Comparison of ENCODE assay signal across 13 cellular contexts in genomic region chr17:40306395-40306794, GRCh38. TPM values are rescaled to one million over a fixed set of nuclear protein-coding genes. Genes with fewer than 3 reads are reported as not detected.
DNase-seq lines count a peak whose midpoint lies in the region; ATAC-seq, FAIRE-seq and TF ChIP-seq lines count a peak whose summit lies in the region.
"Had no signal": no experiment of that assay in that cellular context is flagged by ENCODE, and none has a peak within 500 bp of the region (broad histone marks: within the 10 kb centered on the region; RNA-seq: fewer than 3 reads in every experiment).

No MANE protein-coding gene starts in this region.

- ATAC-seq in activated naive CD4-positive, alpha-beta T cell treated with anti-CD3 and anti-CD28 coated beads, Interleukin-2, amount 50 U/mL, for 72 hours = no peak
- no peak for ATAC-seq in activated CD8-positive, alpha-beta T cell treated with anti-CD3 and anti-CD28 coated beads, Interleukin-2, amount 10 ng/mL, durations not matched to agents 7 days and 5 days
- no peak for ATAC-seq in HG02870 (IDR thresholded peaks at IDR 0.05; ENCODE audit: unreplicated experiment)
- ATAC-seq: gastrocnemius medialis had no signal

- H3K4me1 ChIP-seq in kidney (ENCODE audit: control insufficient read depth in 1 of 2, insufficient read depth in 1 of 2, low read depth in 1 of 2, low read length in 2 of 2) = peaks cover 52 to 57% of the 10 kb centered on the region in 2 donors
- H3K4me1 ChIP-seq in tibial nerve = peaks cover 0 to 79% (median 63%) of the 10 kb centered on the region in 4 donors

- TF ChIP-seq CTCF in WERI-Rb-1 (IDR thresholded peaks at IDR 0.05; ENCODE audit: low read depth, low read length) (no peak), kidney (IDR thresholded peaks at IDR 0.05; ENCODE audit: borderline replicate concordance, extremely low read depth, insufficient read depth) (no peak), tibial nerve (IDR thresholded peaks at IDR 0.05) (no peak)

- peaks cover 21% of the 10 kb centered on the region for H3K4me1 Mint-ChIP-seq in activated naive CD4-positive, alpha-beta T cell treated with anti-CD3 and anti-CD28 coated beads, Interleukin-2, amount 10 ng/mL, durations not matched to agents 7 days and 5 days
- H3K4me1 Mint-ChIP-seq in activated CD8-positive, alpha-beta T cell treated with anti-CD3 and anti-CD28 coated beads, Interleukin-2, amount 10 ng/mL, durations not matched to agents 7 days and 5 days (ENCODE audit: low read depth) = peaks cover 18% of the 10 kb centered on the region

- H3K27me3 Mint-ChIP-seq in activated naive CD4-positive, alpha-beta T cell treated with anti-CD3 and anti-CD28 coated beads, Interleukin-2, amount 10 ng/mL, durations not matched to agents 7 days and 5 days = no peaks in the 10 kb centered on the region
- no peaks in the 10 kb centered on the region for H3K27me3 Mint-ChIP-seq in activated CD8-positive, alpha-beta T cell treated with anti-CD3 and anti-CD28 coated beads, Interleukin-2, amount 10 ng/mL, durations not matched to agents 7 days and 5 days (ENCODE audit: low read depth)

- H3K27ac ChIP-seq in WERI-Rb-1 = peak overlapping the region; percentile 78
- H3K27ac ChIP-seq in kidney (ENCODE audit: low read depth in 2 of 2, low read length in 2 of 2) = peak overlapping the region; percentile 58 to 66
- peak overlapping the region; percentile 37 to 94 (median 72) for H3K27ac ChIP-seq in tibial nerve

- peaks cover 38% of the 10 kb centered on the region for H3K36me3 ChIP-seq in WERI-Rb-1
- no peaks in the 10 kb centered on the region for H3K36me3 ChIP-seq in kidney (ENCODE audit: control insufficient read depth in 1 of 2, insufficient read depth in 2 of 2, low read length in 2 of 2)
- no peaks in the 10 kb centered on the region for H3K36me3 ChIP-seq in tibial nerve
- H3K36me3 ChIP-seq: gastrocnemius medialis had no signal

- TF ChIP-seq EP300 in tibial nerve (IDR thresholded peaks at IDR 0.05) = no peak

- H3K4me3 ChIP-seq in WERI-Rb-1 (ENCODE audit: low read depth, low read length) (no peak overlapping the region), kidney (ENCODE audit: low read length in 2 of 2) (no peak overlapping the region), tibial nerve (no peak overlapping the region)
- H3K4me3 ChIP-seq: gastrocnemius medialis had no signal

- TF ChIP-seq POLR2A in tibial nerve (IDR thresholded peaks at IDR 0.05) = no peak

- H3K9me3 ChIP-seq in WERI-Rb-1 (ENCODE audit: severe bottlenecking) = no peaks in the 10 kb centered on the region
- H3K9me3 ChIP-seq in kidney (ENCODE audit: control insufficient read depth in 1 of 2, low read length in 2 of 2) = no peaks in the 10 kb centered on the region
- H3K9me3 ChIP-seq in tibial nerve = no peaks in the 10 kb centered on the region
- H3K9me3 ChIP-seq: gastrocnemius medialis had no signal

- CTCF ChIA-PET in activated naive CD4-positive, alpha-beta T cell treated with anti-CD3 and anti-CD28 coated beads, Interleukin-2, amount 10 ng/mL, durations not matched to agents 7 days and 5 days (lab: Charles Lee) = interaction anchor here (1.1 to 17.3 kb wide), 5 partner anchors 11 to 51 kb away, joined by 4 to 370 read pairs (median 6); partner anchors contain the start of gene GJD3
- CTCF ChIA-PET in activated CD8-positive, alpha-beta T cell treated with anti-CD3 and anti-CD28 coated beads, Interleukin-2, amount 10 ng/mL, durations not matched to agents 7 days and 5 days (lab: Charles Lee) = interaction anchor here (1.0 to 13.1 kb wide), 13 partner anchors 10 to 253 kb away, joined by 3 to 304 read pairs (median 5); no protein-coding TSS in a partner anchor

- peak overlapping the region; percentile 21 to 37 for H3K9ac ChIP-seq in kidney (ENCODE audit: low read length in 2 of 2)

- H3K9me3 Mint-ChIP-seq in activated naive CD4-positive, alpha-beta T cell treated with anti-CD3 and anti-CD28 coated beads, Interleukin-2, amount 10 ng/mL, durations not matched to agents 7 days and 5 days = no peaks in the 10 kb centered on the region
- H3K9me3 Mint-ChIP-seq in activated naive CD4-positive, alpha-beta T cell treated with anti-CD3 and anti-CD28 coated beads, Interleukin-2, amount 50 U/mL, for 72 hours = no peaks in the 10 kb centered on the region
- no peaks in the 10 kb centered on the region for H3K9me3 Mint-ChIP-seq in activated CD8-positive, alpha-beta T cell treated with anti-CD3 and anti-CD28 coated beads, Interleukin-2, amount 10 ng/mL, durations not matched to agents 7 days and 5 days (ENCODE audit: insufficient read depth)
- H3K9me3 Mint-ChIP-seq: activated T-helper 2 cell treated with anti-CD3 and anti-CD28 coated beads, Interferon-gamma antibody, Interleukin-2, Interleukin-4, amounts not matched to agents 10 μg/mL and 5 μg/mL and 100 μg/mL, durations not matched to agents 14 hours and 24 hours and 36 hours had no signal

- H3K36me3 Mint-ChIP-seq in activated naive CD4-positive, alpha-beta T cell treated with anti-CD3 and anti-CD28 coated beads, Interleukin-2, amount 10 ng/mL, durations not matched to agents 7 days and 5 days = peaks cover 23% of the 10 kb centered on the region
- H3K36me3 Mint-ChIP-seq in activated naive CD4-positive, alpha-beta T cell treated with anti-CD3 and anti-CD28 coated beads, Interleukin-2, amount 50 U/mL, for 72 hours = peaks cover 10 to 18% of the 10 kb centered on the region in 2 donors
- peaks cover 32% of the 10 kb centered on the region for H3K36me3 Mint-ChIP-seq in activated CD8-positive, alpha-beta T cell treated with anti-CD3 and anti-CD28 coated beads, Interleukin-2, amount 10 ng/mL, durations not matched to agents 7 days and 5 days (ENCODE audit: low read depth)

- no peak for FAIRE-seq in kidney (lab: Jason Lieb, UNC)

- intact Hi-C loops in kidney (cut with DNase I) = loop anchor here (5.0 kb wide), 1 partner anchor 46 kb away; no protein-coding TSS in a partner anchor

- H3K27me3 ChIP-seq in WERI-Rb-1 (ENCODE audit: insufficient read depth, low read depth, severe bottlenecking) (no peaks in the 10 kb centered on the region), tibial nerve (no peaks in the 10 kb centered on the region)
- H3K27me3 ChIP-seq: gastrocnemius medialis had no signal

- 45 to 52% methylated on average over 2 of the region's 2 CpGs for WGBS in tibial nerve, 2 donors

- POLR2A ChIA-PET in activated CD8-positive, alpha-beta T cell treated with anti-CD3 and anti-CD28 coated beads, Interleukin-2, amount 10 ng/mL, durations not matched to agents 7 days and 5 days (lab: Charles Lee) = interaction anchor here (0.5 to 2.4 kb wide), 6 partner anchors 9 to 52 kb away, joined by 3 to 16 read pairs (median 6); no protein-coding TSS in a partner anchor

- peak; percentile 17 for DNase-seq in activated naive CD4-positive, alpha-beta T cell treated with anti-CD3 and anti-CD28 coated beads, Interleukin-2, amount 10 ng/mL, durations not matched to agents 7 days and 5 days
- no peak for DNase-seq in activated naive CD4-positive, alpha-beta T cell treated with anti-CD3 and anti-CD28 coated beads, Interleukin-2, amount 50 U/mL, for 72 hours (ENCODE audit: low spot score in 2 of 2)
- no peak for DNase-seq in WERI-Rb-1
- DNase-seq in kidney = no peak
- DNase-seq in tibial nerve (ENCODE audit: low spot score in 2 of 2) = no peak
- DNase-seq in nucleus accumbens (lab: John Stamatoyannopoulos, UW) = no peak
- DNase-seq in activated CD8-positive, alpha-beta T cell treated with anti-CD3 and anti-CD28 coated beads, Interleukin-2, amount 10 ng/mL, durations not matched to agents 7 days and 5 days = no peak
- DNase-seq: gastrocnemius medialis, NCI-H2171 had no signal

- H3K27ac Mint-ChIP-seq in activated naive CD4-positive, alpha-beta T cell treated with anti-CD3 and anti-CD28 coated beads, Interleukin-2, amount 10 ng/mL, durations not matched to agents 7 days and 5 days = no peak overlapping the region
- H3K27ac Mint-ChIP-seq in activated naive CD4-positive, alpha-beta T cell treated with anti-CD3 and anti-CD28 coated beads, Interleukin-2, amount 50 U/mL, for 72 hours = no peak overlapping the region
- H3K27ac Mint-ChIP-seq in activated CD8-positive, alpha-beta T cell treated with anti-CD3 and anti-CD28 coated beads, Interleukin-2, amount 10 ng/mL, durations not matched to agents 7 days and 5 days = no peak overlapping the region
- H3K27ac Mint-ChIP-seq: activated T-helper 2 cell treated with anti-CD3 and anti-CD28 coated beads, Interferon-gamma antibody, Interleukin-2, Interleukin-4, amounts not matched to agents 10 μg/mL and 5 μg/mL and 100 μg/mL, durations not matched to agents 14 hours and 24 hours and 36 hours had no signal

- no peak overlapping the region for H3K4me3 Mint-ChIP-seq in activated naive CD4-positive, alpha-beta T cell treated with anti-CD3 and anti-CD28 coated beads, Interleukin-2, amount 10 ng/mL, durations not matched to agents 7 days and 5 days
- no peak overlapping the region for H3K4me3 Mint-ChIP-seq in activated CD8-positive, alpha-beta T cell treated with anti-CD3 and anti-CD28 coated beads, Interleukin-2, amount 10 ng/mL, durations not matched to agents 7 days and 5 days

RNA-seq across cellular contexts. Expression of gene RARA, which starts 2.6 kb away (rescaled TPM):
- 10 to 100 TPM; 21.0 to 23.0 TPM for total RNA-seq in activated naive CD4-positive, alpha-beta T cell treated with anti-CD3 and anti-CD28 coated beads, Interleukin-2, amount 50 U/mL, for 72 hours
- total RNA-seq in kidney = 45.7 TPM
- 22.5 TPM for polyA plus RNA-seq in kidney (ENCODE audit: insufficient read depth, low read depth, low replicate concordance)
- total RNA-seq in tibial nerve = 10 to 100 TPM; 28.9 to 58.2 (median 46.4) TPM
- 10 to 100 TPM; 61.1 to 63.2 TPM for total RNA-seq in activated CD8-positive, alpha-beta T cell treated with anti-CD3 and anti-CD28 coated beads, Interleukin-2, amount 10 ng/mL, durations not matched to agents 7 days and 5 days

RNA-seq across cellular contexts. Expression of gene CDC6, which starts 18.7 kb away (rescaled TPM):
- total RNA-seq in activated naive CD4-positive, alpha-beta T cell treated with anti-CD3 and anti-CD28 coated beads, Interleukin-2, amount 50 U/mL, for 72 hours = 10 to 100 TPM; 81.8 to 86.7 TPM
- total RNA-seq in kidney (1.7 TPM), tibial nerve (1 to 10 TPM in 1 of 4 donors, under 1 TPM in 3; 0.20 to 1.8 (median 0.43) TPM)
- polyA plus RNA-seq in kidney (ENCODE audit: insufficient read depth, low read depth, low replicate concordance) = 0.49 TPM
- total RNA-seq in activated CD8-positive, alpha-beta T cell treated with anti-CD3 and anti-CD28 coated beads, Interleukin-2, amount 10 ng/mL, durations not matched to agents 7 days and 5 days = 100 to 1,000 TPM; 103 to 110 TPM

RNA-seq across cellular contexts. Expression of gene GJD3, which starts 58.1 kb away (rescaled TPM):
- total RNA-seq in activated naive CD4-positive, alpha-beta T cell treated with anti-CD3 and anti-CD28 coated beads, Interleukin-2, amount 50 U/mL, for 72 hours = not detected
- total RNA-seq in kidney (2.6 TPM), tibial nerve (not detected)
- not detected for polyA plus RNA-seq in kidney (ENCODE audit: insufficient read depth, low read depth, low replicate concordance)
- under 1 TPM in 1 of 2 experiments, not detected in 1; 0.29 TPM for total RNA-seq in activated CD8-positive, alpha-beta T cell treated with anti-CD3 and anti-CD28 coated beads, Interleukin-2, amount 10 ng/mL, durations not matched to agents 7 days and 5 days
- total RNA-seq: lower leg skin, sciatic nerve had no signal

Comparison
In these comparisons a context has a peak if more than half of its experiments do, and no peak if none do; other contexts are left out.
1. RNA of gene CDC6, which starts 18.7 kb away (total RNA-seq): 103 to 110 TPM in activated CD8-positive, alpha-beta T cell treated with anti-CD3 and anti-CD28 coated beads, Interleukin-2, amount 10 ng/mL, durations not matched to agents 7 days and 5 days and 81.8 to 86.7 TPM in activated naive CD4-positive, alpha-beta T cell treated with anti-CD3 and anti-CD28 coated beads, Interleukin-2, amount 50 U/mL, for 72 hours; 1.7 TPM in kidney (single experiment) and 0.20 to 1.8 TPM in tibial nerve; every median in the first group is over 10 times any median in the second.
2. Peak in every context shown above with its lines, with median percentiles within 50 percentile points of each other: H3K27ac ChIP-seq.